9 cellular contexts compared by ENCODE assay signal in genomic region chr1:232628335-232629214, GRCh38. TPM values are rescaled to one million over a fixed set of nuclear protein-coding genes. Genes with fewer than 3 reads are reported as not detected.
A peak's percentile ranks its signal among the peaks of the same experiment; 100 is the strongest.
DNase-seq lines count a peak whose midpoint lies in the region; ATAC-seq and TF ChIP-seq lines count a peak whose summit lies in the region.
"Had no signal": no experiment of that assay in that cellular context is flagged by ENCODE, and none has a peak within 500 bp of the region (broad histone marks: within the 10 kb centered on the region; RNA-seq: fewer than 3 reads in every experiment).

No MANE protein-coding gene starts in this region.

- H3K79me2 ChIP-seq in neural cell (replicated peaks; ENCODE audit: insufficient read depth, low read length), result peaks cover 56% of the 10 kb centered on the region

- CTCF ChIA-PET in BJ (lab: Yijun Ruan, JAX) (interaction anchor here (1.4 to 2.7 kb wide), 4 partner anchors 612 to 762 kb away, joined by 3 to 15 read pairs (median 5); no protein-coding TSS in a partner anchor), HEK293 (lab: Yijun Ruan, JAX) (interaction anchor here (0.6 to 3.0 kb wide), 35 partner anchors 9 to 784 kb away, joined by 3 to 24 read pairs (median 4); no protein-coding TSS in a partner anchor)

- H3K27ac ChIP-seq in HEK293 (ENCODE audit: extremely low read depth, low read depth, low read length), result peak overlapping the region; percentile 91; the same call in 1 of the 2 replicates
- no peak overlapping the region for H3K27ac ChIP-seq in neural cell (ENCODE audit: low read length)
- H3K27ac ChIP-seq: KMS-11 had no signal

- H4K20me1 ChIP-seq in neural cell (ENCODE audit: insufficient read depth), result no peaks in the 10 kb centered on the region

- DNase-seq in BJ (ENCODE audit: low read depth) (no peak), SW480 (ENCODE audit: low spot score) (peak; percentile 20), epithelial cell of proximal tubule (ENCODE audit: low read depth) (no peak), GM19238 (ENCODE audit: insufficient read length, low spot score) (no peak)

- peak overlapping the region; percentile 56 for H3K4me2 ChIP-seq in neural cell (ENCODE audit: low read length)
- H3K4me2 ChIP-seq: KMS-11 had no signal

- TF ChIP-seq CTCF in BJ (IDR thresholded peaks at IDR 0.05; ENCODE audit: insufficient read depth, low read depth, low read length), result peak; percentile 43
- TF ChIP-seq CTCF in HEK293 (tag by site-specific recombination; IDR thresholded peaks at IDR 0.05), result 0 out of 2 replicates have a peak, but pooled peaks have one; percentile 17
- peak; percentile 55 for TF ChIP-seq CTCF in epithelial cell of proximal tubule (conservative IDR thresholded peaks at IDR 0.05; ENCODE audit: low read depth, low read length)
- peak; percentile 63 for TF ChIP-seq CTCF in neural cell (IDR thresholded peaks at IDR 0.05; ENCODE audit: poor library complexity, severe bottlenecking)

- peaks cover 20% of the 10 kb centered on the region for H3K4me1 ChIP-seq in HEK293 (ENCODE audit: control insufficient read depth, insufficient read depth, low read length)

- peak overlapping the region; percentile 61 for H3K4me3 ChIP-seq in BJ (ENCODE audit: low read depth, low read length)
- peak overlapping the region; percentile 91 for H3K4me3 ChIP-seq in HEK293 (ENCODE audit: low read depth, low read length)
- peak overlapping the region; percentile 74 for H3K4me3 ChIP-seq in epithelial cell of proximal tubule (ENCODE audit: low read depth, low read length)
- peak overlapping the region; percentile 84 for H3K4me3 ChIP-seq in neural cell (ENCODE audit: low read length)

- POLR2A ChIA-PET in BJ (lab: Charles Lee), result no interaction called here
- POLR2A ChIA-PET in HEK293 (lab: Yijun Ruan, JAX), result interaction anchor here (1.0 to 2.0 kb wide), 8 partner anchors 8 to 762 kb away, joined by 3 to 8 read pairs (median 4); partner anchors contain the start of gene NTPCR

- no peak for TF ChIP-seq EP300 in neural cell (conservative IDR thresholded peaks at IDR 0.05; ENCODE audit: poor library complexity, severe bottlenecking)

- no peak overlapping the region for H2AFZ ChIP-seq in neural cell (ENCODE audit: low read depth, low read length)

- ATAC-seq in GM21717 (IDR thresholded peaks at IDR 0.05; ENCODE audit: unreplicated experiment), result no peak
- no peak for ATAC-seq in HG02884 (IDR thresholded peaks at IDR 0.05; ENCODE audit: unreplicated experiment)

- no peaks in the 10 kb centered on the region for H3F3A ChIP-seq in neural cell (ENCODE audit: insufficient read depth, low read length, poor library complexity, severe bottlenecking)

- no peaks in the 10 kb centered on the region for H3K9me2 ChIP-seq in neural cell (ENCODE audit: insufficient read depth, low read length)

- H3K9ac ChIP-seq in neural cell (ENCODE audit: low read length), result peak overlapping the region; percentile 59
- H3K9ac ChIP-seq: KMS-11 had no signal

- H3K9me3 ChIP-seq in HEK293 (ENCODE audit: control insufficient read depth, insufficient read depth, low read depth, low read length) (no peaks in the 10 kb centered on the region), neural cell (ENCODE audit: low read length) (no peaks in the 10 kb centered on the region)

- H3K36me3 ChIP-seq in BJ (ENCODE audit: control insufficient read depth, insufficient read depth, low read length), result no peaks in the 10 kb centered on the region
- no peaks in the 10 kb centered on the region for H3K36me3 ChIP-seq in HEK293 (ENCODE audit: control insufficient read depth in 2 of 2, insufficient read depth in 1 of 2, low read length in 2 of 2)
- no peaks in the 10 kb centered on the region for H3K36me3 ChIP-seq in neural cell (ENCODE audit: insufficient read depth, low read length)

- H3K27me3 ChIP-seq in BJ (ENCODE audit: control insufficient read depth, insufficient read depth, low read length), result no peaks in the 10 kb centered on the region
- H3K27me3 ChIP-seq in neural cell (ENCODE audit: insufficient read depth, low read depth, low read length), result no peaks in the 10 kb centered on the region

- TF ChIP-seq RAD21 in neural cell (conservative IDR thresholded peaks at IDR 0.05), result peak; percentile 61

TF ChIP-seq in HEK293, 187 proteins besides CTCF, POLR2A, EP300 and RAD21 (continues in another document):
- TF ChIP-seq EGR2 (tag by site-specific recombination; IDR thresholded peaks at IDR 0.05; ENCODE audit: low read depth) (no peak), ZNF473 (tag by site-specific recombination; IDR thresholded peaks at IDR 0.05) (no peak), ZNF670 (tag by site-specific recombination; IDR thresholded peaks at IDR 0.05; ENCODE audit: low read depth) (no peak), ZNF624 (tag by site-specific recombination; IDR thresholded peaks at IDR 0.05) (no peak), ZNF658 (tag by site-specific recombination; IDR thresholded peaks at IDR 0.05) (no peak), SCRT1 (tag by site-specific recombination; IDR thresholded peaks at IDR 0.05; ENCODE audit: borderline replicate concordance) (peak; percentile 71)

TF ChIP-seq in neural cell, 6 proteins besides CTCF, POLR2A, EP300 and RAD21:
- no peak for TF ChIP-seq MXI1 (conservative IDR thresholded peaks at IDR 0.05; ENCODE audit: poor library complexity, severe bottlenecking)
- TF ChIP-seq SMC3 (conservative IDR thresholded peaks at IDR 0.05; ENCODE audit: poor library complexity), result peak; percentile 62

RNA-seq across cellular contexts. Expression of gene SIPA1L2, which starts 1.4 kb away (rescaled TPM):
- 3.1 and 5.1 TPM in 2 replicates for polyA plus RNA-seq in BJ (2011; rRNA removed)
- polyA minus RNA-seq in BJ (2011; rRNA and poly(A)+ RNA removed), result 5.8 and 8.3 TPM in 2 replicates
- 5.3 and 8.0 TPM in 2 replicates for total RNA-seq in epithelial cell of proximal tubule
- polyA plus RNA-seq in neural cell, result 5.6 and 6.8 TPM in 2 replicates
- polyA minus RNA-seq in neural cell, result 22.2 and 22.9 TPM in 2 replicates
